In the genomic region with DNA sequence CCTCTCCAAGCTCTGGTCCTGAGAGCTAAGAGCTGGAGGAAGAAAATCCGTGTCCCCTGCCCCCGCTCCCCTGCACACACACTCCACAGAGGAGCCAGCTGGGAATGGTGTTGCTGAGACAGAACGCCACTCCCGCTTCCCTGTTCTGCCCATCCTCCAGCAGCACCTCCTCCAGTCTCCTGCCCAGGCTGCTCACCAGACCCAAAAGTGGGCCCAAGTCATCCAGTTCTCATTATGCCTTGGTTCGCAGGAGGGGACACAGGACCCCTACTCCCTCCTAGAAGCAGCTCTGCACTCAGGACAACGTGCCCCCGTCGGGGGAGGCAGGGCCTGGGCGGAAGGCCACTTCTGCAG, we compare ENCODE assay signal across 8 cellular contexts. TPM values are rescaled to one million over a fixed set of nuclear protein-coding genes. Genes with fewer than 3 reads are reported as not detected.
DNase-seq lines count a peak whose midpoint lies in the region; ATAC-seq and TF ChIP-seq lines count a peak whose summit lies in the region.

No MANE protein-coding gene starts in this region.

- H3K27me3 ChIP-seq in NT2/D1 (ENCODE audit: insufficient read depth, insufficient read length): peaks cover 16% of the 10 kb centered on the region
- peaks cover 11% of the 10 kb centered on the region for H3K27me3 ChIP-seq in endodermal cell (ENCODE audit: control insufficient read depth, insufficient read depth, low read length, poor library complexity, severe bottlenecking)

- peak; percentile 20 for DNase-seq in EL
- DNase-seq in NT2/D1 (ENCODE audit: low read depth, low spot score): no peak
- no peak for DNase-seq in endodermal cell
- no peak for DNase-seq in natural killer cell
- DNase-seq in NCI-H524 treated with DMSO at 0.1 percent for 48 hours (lab: John Stamatoyannopoulos, UW): no peak
- no peak for DNase-seq in NCI-H2029 treated with DMSO at 0.1 percent for 48 hours (lab: John Stamatoyannopoulos, UW)

- H3K4me1 ChIP-seq in NT2/D1 (ENCODE audit: insufficient read depth, insufficient read length): peaks cover 18% of the 10 kb centered on the region
- H3K4me1 ChIP-seq in endodermal cell (ENCODE audit: control insufficient read depth, insufficient read depth, low read length): peaks cover 23% of the 10 kb centered on the region

- H3K4me1 Mint-ChIP-seq in endodermal cell (peaks cover 39% of the 10 kb centered on the region), natural killer cell (peaks cover 21 to 47% of the 10 kb centered on the region in 2 donors)

- ATAC-seq in natural killer cell: no peak
- no peak for ATAC-seq in GM21717 (IDR thresholded peaks at IDR 0.05; ENCODE audit: unreplicated experiment)
- ATAC-seq in HG02938 (IDR thresholded peaks at IDR 0.05; ENCODE audit: unreplicated experiment): no peak

- H3K9me3 ChIP-seq in NT2/D1 (ENCODE audit: insufficient read depth, low read length): no peaks in the 10 kb centered on the region
- no peaks in the 10 kb centered on the region for H3K9me3 ChIP-seq in endodermal cell (ENCODE audit: control insufficient read depth, low read length)

- WGBS in endodermal cell (ENCODE audit: insufficient coverage in 1 of 2, insufficient read length in 1 of 2), 2 experiments: 59 to 68% methylated on average over 4 to 9 of the region's 9 CpGs

- H3K27ac ChIP-seq in endodermal cell (ENCODE audit: low read depth, low read length): peak overlapping the region; percentile 88

- no peaks in the 10 kb centered on the region for H3K9me3 Mint-ChIP-seq in endodermal cell
- H3K9me3 Mint-ChIP-seq in natural killer cell: no peaks in the 10 kb centered on the region

- H3K27ac Mint-ChIP-seq in endodermal cell (peak overlapping the region; percentile 98), natural killer cell (peak overlapping the region; percentile 67 to 86)

- H3K36me3 ChIP-seq in NT2/D1 (ENCODE audit: insufficient read depth, insufficient read length, low read length): peaks cover 32% of the 10 kb centered on the region
- peaks cover 7% of the 10 kb centered on the region for H3K36me3 ChIP-seq in endodermal cell (ENCODE audit: control insufficient read depth, insufficient read depth, low read length)

- peaks cover 14% of the 10 kb centered on the region for H3K27me3 Mint-ChIP-seq in endodermal cell (ENCODE audit: insufficient read depth)
- H3K27me3 Mint-ChIP-seq in natural killer cell (ENCODE audit: low read depth in 2 of 2): no peaks in the 10 kb centered on the region

- H3K4me3 ChIP-seq in NT2/D1 (ENCODE audit: insufficient read length, low read depth) (peak overlapping the region; percentile 51), endodermal cell (ENCODE audit: low read length) (peak overlapping the region; percentile 85)

- peak overlapping the region; percentile 76 for H3K9ac ChIP-seq in NT2/D1 (ENCODE audit: insufficient read length, low read depth)
- peak overlapping the region; percentile 85 for H3K9ac ChIP-seq in endodermal cell (ENCODE audit: extremely low read depth, low read length, poor library complexity, severe bottlenecking)

- TF ChIP-seq CTCF in endodermal cell (conservative IDR thresholded peaks at IDR 0.05): no peak
- TF ChIP-seq CTCF in natural killer cell (IDR thresholded peaks at IDR 0.05): no peak

- H3K36me3 Mint-ChIP-seq in endodermal cell (ENCODE audit: low read depth) (no peaks in the 10 kb centered on the region), natural killer cell (no peaks in the 10 kb centered on the region)

- H3K4me3 Mint-ChIP-seq in endodermal cell: peak overlapping the region; percentile 82
- H3K4me3 Mint-ChIP-seq in natural killer cell: peak overlapping the region; percentile 95

- intact Hi-C loops in natural killer cell (cut with micrococcal nuclease): no loop called here

RNA-seq across cellular contexts. Expression of gene TRMT61A, which starts 0.9 kb away (rescaled TPM):
- 1 to 10 TPM; 7.4 to 7.9 TPM for total RNA-seq in endodermal cell
- polyA plus RNA-seq in endodermal cell (2013, experiment 1 of 2): 4.5 TPM
- polyA plus RNA-seq in endodermal cell (2013, experiment 2 of 2): 4.1 TPM
- total RNA-seq in natural killer cell: 1 to 10 TPM; 8.1 to 9.4 (median 9.1) TPM

RNA-seq across cellular contexts. Expression of gene CKB, which starts 5.5 kb away (rescaled TPM):
- total RNA-seq in endodermal cell (100 to 1,000 TPM; 602 to 920 TPM), natural killer cell (10 to 100 TPM in 1 of 3 donors, 1 to 10 TPM in 2; 4.0 to 37.4 (median 9.0) TPM)
- polyA plus RNA-seq in endodermal cell (2013, experiment 1 of 2): 1,216 TPM
- 1,012 TPM for polyA plus RNA-seq in endodermal cell (2013, experiment 2 of 2)

RNA-seq across cellular contexts. Expression of gene BAG5, which starts 34.3 kb away (rescaled TPM):
- 10 to 100 TPM; 27.6 to 28.1 TPM for total RNA-seq in endodermal cell
- polyA plus RNA-seq in endodermal cell (2013, experiment 1 of 2): 20.2 TPM
- 20.5 TPM for polyA plus RNA-seq in endodermal cell (2013, experiment 2 of 2)
- total RNA-seq in natural killer cell: 10 to 100 TPM; 36.1 to 48.0 (median 47.0) TPM

RNA-seq across cellular contexts. Expression of gene COA8, which starts 34.6 kb away (rescaled TPM):
- total RNA-seq in endodermal cell (10 to 100 TPM; 30.1 to 39.8 TPM), natural killer cell (10 to 100 TPM; 22.2 to 32.0 (median 24.9) TPM)
- polyA plus RNA-seq in endodermal cell (2013, experiment 1 of 2): 34.9 TPM
- polyA plus RNA-seq in endodermal cell (2013, experiment 2 of 2): 38.8 TPM

Comparison
In these comparisons a context has a peak if more than half of its experiments do, and no peak if none do; other contexts are left out.
1. RNA of gene CKB, which starts 5.5 kb away (total RNA-seq): 602 to 920 TPM in endodermal cell; 4.0 to 37.4 TPM in natural killer cell; every median in the first group is over 10 times any median in the second.